In genomic region chr10:97718659-97719142, GRCh38 we compare ENCODE assay signal across 9 cellular contexts. TPM values are rescaled to one million over a fixed set of nuclear protein-coding genes. Genes with fewer than 3 reads are reported as not detected.
DNase-seq lines count a peak whose midpoint lies in the region; ATAC-seq and TF ChIP-seq lines count a peak whose summit lies in the region.
"Had no signal": no experiment of that assay in that cellular context is flagged by ENCODE, and none has a peak within 500 bp of the region (broad histone marks: within the 10 kb centered on the region; RNA-seq: fewer than 3 reads in every experiment).

No MANE protein-coding gene starts in this region.

- H3K27me3 ChIP-seq in thyroid gland, result no peaks in the 10 kb centered on the region

- peaks cover 45% of the 10 kb centered on the region for H3K4me1 Mint-ChIP-seq in WTC11
- H3K4me1 Mint-ChIP-seq in activated T-cell treated with anti-CD3 and anti-CD28 coated beads, Interleukin-2, amount 50 U/mL, for 4 hours (ENCODE audit: low read depth), result peaks cover 3% of the 10 kb centered on the region

- CTCF ChIA-PET in WTC11 (lab: Charles Lee), result interaction anchor here (0.8 to 3.9 kb wide), 4 partner anchors 9 to 32 kb away, joined by 3 to 26 read pairs (median 8); partner anchors contain the start of gene AVPI1

- no peaks in the 10 kb centered on the region for H3K36me3 ChIP-seq in thyroid gland

- H3K27ac ChIP-seq in thyroid gland, result peak overlapping the region; percentile 59 to 81 (median 73)
- H3K27ac ChIP-seq: KMS-11 had no signal

- POLR2A ChIA-PET in WTC11 (lab: Charles Lee), result interaction anchor here (0.6 to 1.4 kb wide), 3 partner anchors 10 to 54 kb away, joined by 4 read pairs; partner anchors contain the start of gene AVPI1

- peak overlapping the region; percentile 92 for H3K27ac Mint-ChIP-seq in WTC11

- peak; percentile 22 for DNase-seq in NCI-H2227 treated with DMSO at 0.1 percent for 48 hours (lab: John Stamatoyannopoulos, UW)
- no peak for DNase-seq in NCI-H2227 (lab: John Stamatoyannopoulos, UW; ENCODE audit: unreplicated experiment)
- peak; percentile 20 for DNase-seq in WTC11 (ENCODE audit: low spot score)
- peak; percentile 94 for DNase-seq in left lobe of liver (ENCODE audit: low spot score)
- peak; percentile 91 to 95 for DNase-seq in thyroid gland
- DNase-seq in NCI-H524 treated with DMSO at 0.1 percent for 48 hours (lab: John Stamatoyannopoulos, UW), result no peak
- DNase-seq in activated T-cell treated with anti-CD3 and anti-CD28 coated beads, Interleukin-2, amount 50 U/mL, for 4 hours, result no peak

- intact Hi-C loops in thyroid gland (cut with DNase I), result no loop called here

- WGBS in thyroid gland, 2 donors, result 15 to 26% methylated on average over 7 to 8 of the region's 8 CpGs

- H3K4me3 Mint-ChIP-seq in WTC11, result 0 out of 2 replicates have a peak overlapping the region, but pooled peaks have one; percentile 6
- no peak overlapping the region for H3K4me3 Mint-ChIP-seq in activated T-cell treated with anti-CD3 and anti-CD28 coated beads, Interleukin-2, amount 50 U/mL, for 4 hours

- H3K9me3 ChIP-seq in thyroid gland, result no peaks in the 10 kb centered on the region

- TF ChIP-seq POLR2A in thyroid gland (IDR thresholded peaks at IDR 0.05), result peak in 1 of 2 donors; percentile 25

- peaks cover 10% of the 10 kb centered on the region for H3K36me3 Mint-ChIP-seq in WTC11
- H3K36me3 Mint-ChIP-seq in activated T-cell treated with anti-CD3 and anti-CD28 coated beads, Interleukin-2, amount 50 U/mL, for 4 hours (ENCODE audit: insufficient read depth), result no peaks in the 10 kb centered on the region

- ATAC-seq in WTC11 (peak; percentile 2), left lobe of liver (peak; percentile 89), HG02973 (IDR thresholded peaks at IDR 0.05; ENCODE audit: unreplicated experiment) (no peak)
- no peak for ATAC-seq in activated T-cell treated with anti-CD3 and anti-CD28 coated beads, Interleukin-2, amount 50 U/mL, for 4 hours

- H3K27me3 Mint-ChIP-seq in WTC11 (ENCODE audit: low read depth), result no peaks in the 10 kb centered on the region
- H3K27me3 Mint-ChIP-seq in activated T-cell treated with anti-CD3 and anti-CD28 coated beads, Interleukin-2, amount 50 U/mL, for 4 hours (ENCODE audit: low read depth), result no peaks in the 10 kb centered on the region

- H3K9me3 Mint-ChIP-seq in WTC11, result no peaks in the 10 kb centered on the region
- no peaks in the 10 kb centered on the region for H3K9me3 Mint-ChIP-seq in activated T-cell treated with anti-CD3 and anti-CD28 coated beads, Interleukin-2, amount 50 U/mL, for 4 hours

- H3K4me3 ChIP-seq in thyroid gland (replicated peaks in 1 of 3), result no peak overlapping the region

- peaks cover 12 to 35% of the 10 kb centered on the region in 2 donors for H3K4me1 ChIP-seq in thyroid gland

- no peak for TF ChIP-seq CTCF in WTC11 (IDR thresholded peaks at IDR 0.05)
- no peak for TF ChIP-seq CTCF in thyroid gland (IDR thresholded peaks at IDR 0.05)

TF ChIP-seq in WTC11, 78 proteins besides CTCF, POLR2A, EP300 and RAD21:
- TF ChIP-seq, protein P1, sequence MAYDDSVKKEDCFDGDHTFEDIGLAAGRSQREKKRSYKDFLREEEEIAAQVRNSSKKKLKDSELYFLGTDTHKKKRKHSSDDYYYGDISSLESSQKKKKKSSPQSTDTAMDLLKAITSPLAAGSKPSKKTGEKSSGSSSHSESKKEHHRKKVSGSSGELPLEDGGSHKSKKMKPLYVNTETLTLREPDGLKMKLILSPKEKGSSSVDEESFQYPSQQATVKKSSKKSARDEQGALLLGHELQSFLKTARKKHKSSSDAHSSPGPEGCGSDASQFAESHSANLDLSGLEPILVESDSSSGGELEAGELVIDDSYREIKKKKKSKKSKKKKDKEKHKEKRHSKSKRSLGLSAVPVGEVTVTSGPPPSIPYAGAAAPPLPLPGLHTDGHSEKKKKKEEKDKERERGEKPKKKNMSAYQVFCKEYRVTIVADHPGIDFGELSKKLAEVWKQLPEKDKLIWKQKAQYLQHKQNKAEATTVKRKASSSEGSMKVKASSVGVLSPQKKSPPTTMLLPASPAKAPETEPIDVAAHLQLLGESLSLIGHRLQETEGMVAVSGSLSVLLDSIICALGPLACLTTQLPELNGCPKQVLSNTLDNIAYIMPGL (CRISPR knock-in tag; IDR thresholded peaks at IDR 0.05), result no peak
- TF ChIP-seq GTF2I (CRISPR knock-in tag; conservative IDR thresholded peaks at IDR 0.05) (no peak), ZBTB43 (CRISPR knock-in tag; IDR thresholded peaks at IDR 0.05) (no peak), ZNF121 (CRISPR knock-in tag; IDR thresholded peaks at IDR 0.05) (no peak)

RNA-seq across cellular contexts. Expression of gene MARVELD1, which starts 5.2 kb away (rescaled TPM):
- total RNA-seq in WTC11 (2021), result 36.8 to 37.7 TPM (median 36.9 TPM) in 3 replicates
- total RNA-seq in left lobe of liver, result 2.0 TPM
- total RNA-seq in thyroid gland, result 10 to 100 TPM in 2 of 4 donors, 1 to 10 TPM in 2; 6.0 to 46.6 (median 10.5) TPM
- total RNA-seq in activated T-cell treated with anti-CD3 and anti-CD28 coated beads, Interleukin-2, amount 50 U/mL, for 4 hours, result 1 to 10 TPM; 1.6 to 2.5 (median 1.7) TPM

RNA-seq across cellular contexts. Expression of gene ZFYVE27, which starts 18.2 kb away (rescaled TPM):
- 23.2 to 26.9 TPM (median 26.0 TPM) in 3 replicates for total RNA-seq in WTC11 (2021)
- 10.7 TPM for total RNA-seq in left lobe of liver
- 10 to 100 TPM; 18.4 to 43.5 (median 24.8) TPM for total RNA-seq in thyroid gland
- 10 to 100 TPM; 27.1 to 27.6 (median 27.1) TPM for total RNA-seq in activated T-cell treated with anti-CD3 and anti-CD28 coated beads, Interleukin-2, amount 50 U/mL, for 4 hours

RNA-seq across cellular contexts. Expression of gene AVPI1, which starts 31.7 kb away (rescaled TPM):
- total RNA-seq in WTC11 (2021) (8.1 to 9.8 TPM (median 9.0 TPM) in 3 replicates), left lobe of liver (26.4 TPM), thyroid gland (10 to 100 TPM in 2 of 4 donors, 1 to 10 TPM in 2; 6.7 to 17.8 (median 11.2) TPM)
- 1 to 10 TPM; 1.6 to 2.5 (median 1.8) TPM for total RNA-seq in activated T-cell treated with anti-CD3 and anti-CD28 coated beads, Interleukin-2, amount 50 U/mL, for 4 hours

RNA-seq across cellular contexts. Expression of gene SFRP5, which starts 53.1 kb away (rescaled TPM):
- total RNA-seq in WTC11 (2021) (2.4 to 3.5 TPM (median 3.1 TPM) in 3 replicates), left lobe of liver (6.4 TPM), thyroid gland (under 1 TPM in 2 of 4 donors, not detected in 2; 0.22 to 0.40 TPM)
- total RNA-seq in activated T-cell treated with anti-CD3 and anti-CD28 coated beads, Interleukin-2, amount 50 U/mL, for 4 hours, result under 1 TPM in 2 of 3 donors, not detected in 1; 0.13 to 0.28 TPM

Comparison
In these comparisons a context has a peak if more than half of its experiments do, and no peak if none do; other contexts are left out.
1. DNase-seq: peak in NCI-H2227 treated with DMSO at 0.1 percent for 48 hours (single experiment), WTC11 (single experiment), left lobe of liver (single experiment) and thyroid gland (2 of 2); none in NCI-H2227 (single experiment), NCI-H524 treated with DMSO at 0.1 percent for 48 hours (single experiment) and activated T-cell treated with anti-CD3 and anti-CD28 coated beads, Interleukin-2, amount 50 U/mL, for 4 hours (single experiment).
2. ATAC-seq: peak in WTC11 (single experiment) and left lobe of liver (single experiment); none in activated T-cell treated with anti-CD3 and anti-CD28 coated beads, Interleukin-2, amount 50 U/mL, for 4 hours (0 of 2) and HG02973 (single experiment).